In the genomic region with DNA sequence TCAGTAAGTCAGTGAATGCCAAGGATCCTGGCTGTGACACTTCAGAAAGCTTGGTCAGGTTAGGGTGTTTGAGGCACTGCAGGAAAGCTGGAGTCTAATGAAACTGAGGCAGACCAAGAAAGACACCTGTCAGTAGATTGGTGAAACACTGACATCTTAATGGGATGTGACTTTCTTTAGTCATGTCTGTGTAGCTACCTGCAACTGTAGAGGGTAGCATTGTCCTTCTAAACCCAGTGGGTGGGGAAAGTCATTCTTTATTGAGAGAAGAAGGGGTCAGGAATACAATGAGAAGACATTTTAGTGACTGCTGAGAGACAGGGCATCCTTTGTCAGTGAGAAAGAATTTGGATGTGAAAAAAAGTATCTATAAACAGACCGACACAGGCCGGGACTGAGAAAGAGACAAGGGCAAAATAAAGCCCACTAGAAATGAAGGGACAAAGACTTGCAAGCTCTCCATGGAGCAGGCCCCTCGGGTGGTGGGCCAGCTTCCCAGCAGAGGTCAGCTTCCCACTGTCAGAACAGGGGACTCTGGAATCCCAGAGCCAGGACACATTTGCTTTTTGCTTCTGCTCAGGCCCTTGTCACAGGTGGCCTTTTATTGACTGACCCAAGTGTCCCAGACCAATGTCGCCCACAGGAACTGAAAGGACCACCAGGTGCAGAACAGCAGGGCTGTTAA, we compare ENCODE assay signal across 30 cellular contexts.
DNase-seq lines count a peak whose midpoint lies in the region; ATAC-seq, FAIRE-seq and TF ChIP-seq lines count a peak whose summit lies in the region.
"Had no signal": no experiment of that assay in that cellular context is flagged by ENCODE, and none has a peak within 500 bp of the region (broad histone marks: within the 10 kb centered on the region; RNA-seq: fewer than 3 reads in every experiment).

No MANE protein-coding gene starts in this region.

- H3K27ac Mint-ChIP-seq in WTC11: no peak overlapping the region
- H3K27ac Mint-ChIP-seq: activated naive CD4-positive, alpha-beta T cell treated with anti-CD3 and anti-CD28 coated beads, Interleukin-2, amount 50 U/mL, for 72 hours; activated T-helper 17 cell treated with anti-CD3 and anti-CD28 coated beads, Interleukin-2, amount 50 U/mL, for 72 hours; naive B cell had no signal

- H3K79me2 ChIP-seq in HepG2 (ENCODE audit: insufficient read depth, low read length): no peaks in the 10 kb centered on the region

- no peak for TF ChIP-seq POLR2A in HepG2 (IDR thresholded peaks at IDR 0.05; ENCODE audit: insufficient read depth in 1 of 2, low read depth in 2 of 2, low read length in 2 of 2)
- no peak for TF ChIP-seq POLR2A in right lobe of liver (IDR thresholded peaks at IDR 0.05)
- no peak for TF ChIP-seq POLR2A in spleen (IDR thresholded peaks at IDR 0.05)

- H3K4me1 ChIP-seq in HepG2 (ENCODE audit: insufficient read depth, low read length) (no peaks in the 10 kb centered on the region), right lobe of liver (no peaks in the 10 kb centered on the region), spleen (no peaks in the 10 kb centered on the region)
- H3K4me1 ChIP-seq: ascending aorta, upper lobe of left lung had no signal

- no peaks in the 10 kb centered on the region; the same call in 1 of the 2 replicates for H3K36me3 Mint-ChIP-seq in WTC11
- H3K36me3 Mint-ChIP-seq: naive B cell had no signal

- intact Hi-C loops in HepG2 (cut with micrococcal nuclease; ENCODE audit: unreplicated experiment) (no loop called here), right lobe of liver (cut with DNase I) (no loop called here), spleen (cut with DNase I; ENCODE audit: low total_unique reads) (no loop called here)

- H3K27ac ChIP-seq in HepG2 (ENCODE audit: extremely low read length, insufficient read depth, low read length): no peak overlapping the region
- no peak overlapping the region for H3K27ac ChIP-seq in right lobe of liver
- H3K27ac ChIP-seq in spleen: no peak overlapping the region
- H3K27ac ChIP-seq: ascending aorta, C4-2B, PC-9, upper lobe of left lung had no signal

- no peak for FAIRE-seq in HepG2 (lab: Jason Lieb, UNC)
- FAIRE-seq: G401.6, GM18507, H54 had no signal

- no peaks in the 10 kb centered on the region for H4K20me1 ChIP-seq in HepG2 (ENCODE audit: insufficient read depth, low read length)

- H3K27me3 Mint-ChIP-seq in WTC11 (ENCODE audit: low read depth): no peaks in the 10 kb centered on the region
- H3K27me3 Mint-ChIP-seq: central memory CD8-positive, alpha-beta T cell had no signal

- no peaks in the 10 kb centered on the region; a peak in 3 of 5 replicates for H3K27me3 ChIP-seq in HepG2 (ENCODE audit: control insufficient read depth in 1 of 2, insufficient read depth in 2 of 2, low read length in 2 of 2)
- no peaks in the 10 kb centered on the region for H3K27me3 ChIP-seq in right lobe of liver
- no peaks in the 10 kb centered on the region for H3K27me3 ChIP-seq in spleen (replicated peaks in 1 of 7)
- H3K27me3 ChIP-seq: ascending aorta, upper lobe of left lung had no signal

- no peak overlapping the region for H3K9ac ChIP-seq in HepG2 (ENCODE audit: insufficient read depth, low read depth, low read length)

- TF ChIP-seq CTCF in HepG2 (CRISPR knock-in tag; IDR thresholded peaks at IDR 0.05) (0 out of 2 replicates have a peak, but pooled peaks have one; percentile 3), right lobe of liver (IDR thresholded peaks at IDR 0.05) (no peak), WTC11 (IDR thresholded peaks at IDR 0.05) (no peak), spleen (IDR thresholded peaks at IDR 0.05 in 8 of 11, conservative IDR thresholded peaks at IDR 0.05 in 3 of 11) (no peak)

- BruUV-seq in HepG2 (replicated peaks; lab: Mats Ljungman, UMichigan): no TSS peak

- H3K36me3 ChIP-seq in HepG2 (replicated peaks in 1 of 2; ENCODE audit: control insufficient read depth in 1 of 2, insufficient read depth in 2 of 2, low read length in 2 of 2) (no peaks in the 10 kb centered on the region), right lobe of liver (no peaks in the 10 kb centered on the region), spleen (no peaks in the 10 kb centered on the region)
- H3K36me3 ChIP-seq: ascending aorta, upper lobe of left lung had no signal

- ATAC-seq in HepG2: no peak
- ATAC-seq in right lobe of liver: no peak
- peak; percentile 52 for ATAC-seq in WTC11
- ATAC-seq in GM19324 (IDR thresholded peaks at IDR 0.05; ENCODE audit: low FRiP score, unreplicated experiment): no peak
- no peak for ATAC-seq in GM18868 (IDR thresholded peaks at IDR 0.05; ENCODE audit: unreplicated experiment)
- ATAC-seq: activated naive CD4-positive, alpha-beta T cell treated with anti-CD3 and anti-CD28 coated beads, Interleukin-2, amount 50 U/mL, for 72 hours; activated T-helper 17 cell treated with anti-CD3 and anti-CD28 coated beads, Interleukin-2, amount 50 U/mL, for 72 hours; right cardiac atrium had no signal

- no peak overlapping the region for H2AFZ ChIP-seq in HepG2 (ENCODE audit: low read length)
- H2AFZ ChIP-seq: PC-9 had no signal

- in situ Hi-C loops in HepG2 (cut with HindIII; ENCODE audit: extremely low pct_ligation_motif_present, low pct_unique_long_range_greater_than_20kb): no loop called here

- no peaks in the 10 kb centered on the region for H3K9me3 Mint-ChIP-seq in WTC11
- H3K9me3 Mint-ChIP-seq: activated naive CD4-positive, alpha-beta T cell treated with anti-CD3 and anti-CD28 coated beads, Interleukin-2, amount 50 U/mL, for 72 hours; activated T-helper 17 cell treated with anti-CD3 and anti-CD28 coated beads, Interleukin-2, amount 50 U/mL, for 72 hours had no signal

- no peak overlapping the region for H3K4me2 ChIP-seq in HepG2 (ENCODE audit: low read depth, low read length)
- H3K4me2 ChIP-seq: PC-9 had no signal

- WGBS in HepG2 (ENCODE audit: low lambda C conversion rate): 6% methylated on average over 3 of the region's 4 CpGs
- WGBS in right lobe of liver (ENCODE audit: insufficient coverage, low coverage, low lambda C conversion rate, missing lambda C conversion rate): 36% methylated on average over 4 of the region's 4 CpGs
- WGBS in spleen, 5 donors: 50 to 64% (median 54%) methylated on average over 4 of the region's 4 CpGs

- no peak overlapping the region for H3K4me3 Mint-ChIP-seq in WTC11
- H3K4me3 Mint-ChIP-seq: activated T-helper 17 cell treated with anti-CD3 and anti-CD28 coated beads, Interleukin-2, amount 50 U/mL, for 72 hours; central memory CD8-positive, alpha-beta T cell; naive B cell had no signal

- TF ChIP-seq EP300 in HepG2 (IDR thresholded peaks at IDR 0.05; ENCODE audit: low read depth in 2 of 2, low read length in 2 of 2) (no peak), HepG2 (CRISPR knock-in tag; IDR thresholded peaks at IDR 0.05; ENCODE audit: borderline replicate concordance) (no peak)

- POLR2A ChIA-PET in HepG2 (lab: Yijun Ruan, JAX) (no interaction called here), WTC11 (lab: Charles Lee) (no interaction called here)

- H3K4me3 ChIP-seq in HepG2 (replicated peaks in 1 of 3; ENCODE audit: insufficient read depth in 1 of 3, low read depth in 2 of 3, low read length in 3 of 3) (no peak overlapping the region), right lobe of liver (no peak overlapping the region), spleen (no peak overlapping the region)
- H3K4me3 ChIP-seq: ascending aorta, PC-9, upper lobe of left lung had no signal

- TF ChIP-seq RAD21 in HepG2 (CRISPR knock-in tag; IDR thresholded peaks at IDR 0.05): no peak

- no peaks in the 10 kb centered on the region for H3K9me3 ChIP-seq in HepG2 (ENCODE audit: low read length)
- no peaks in the 10 kb centered on the region for H3K9me3 ChIP-seq in right lobe of liver
- H3K9me3 ChIP-seq in spleen: no peaks in the 10 kb centered on the region
- H3K9me3 ChIP-seq: ascending aorta, upper lobe of left lung had no signal

- DNase-seq in HepG2 (ENCODE audit: low spot score) (no peak), right lobe of liver (no peak), WTC11 (ENCODE audit: low spot score) (no peak), medulla oblongata (ENCODE audit: extremely low spot score) (peak; percentile 43), spleen (no peak)
- no peak for DNase-seq in activated T-cell treated with anti-CD3 and anti-CD28 coated beads, Interleukin-2, amount 50 U/mL, for 48 hours
- DNase-seq: ACHN; activated CD4-positive, alpha-beta T cell treated with anti-CD3 and anti-CD28 coated beads for 48 hours; erythroblast; KG1; naive B cell; NCI-H187 treated with DMSO at 0.1 percent for 48 hours; NCI-H345; NCI-H82; PC-9; right cardiac atrium; SIG-M5; stimulated activated CD4-positive, alpha-beta T cell treated with anti-CD3 and anti-CD28 coated beads, Interleukin-15, amount 100 ng/mL, for 24 hours; T-helper 1 cell; upper lobe of left lung had no signal

- CTCF ChIA-PET in HepG2 (lab: Yijun Ruan, JAX; ENCODE audit: low intra/inter-chr PET ratio, low total read pairs) (no interaction called here), WTC11 (lab: Charles Lee) (interaction anchor here (0.6 to 1.9 kb wide), 5 partner anchors 122 to 266 kb away, joined by 3 to 6 read pairs (median 3); no protein-coding TSS in a partner anchor)

- peaks cover 16% of the 10 kb centered on the region for H3K4me1 Mint-ChIP-seq in WTC11
- H3K4me1 Mint-ChIP-seq: activated T-helper 17 cell treated with anti-CD3 and anti-CD28 coated beads, Interleukin-2, amount 50 U/mL, for 72 hours; central memory CD8-positive, alpha-beta T cell; naive B cell had no signal

TF ChIP-seq in HepG2, 621 proteins besides CTCF, POLR2A, EP300 and RAD21 (continues in another document):
- TF ChIP-seq KLF16 (CRISPR knock-in tag; IDR thresholded peaks at IDR 0.05): no peak

TF ChIP-seq in WTC11, 78 proteins besides CTCF, POLR2A, EP300 and RAD21:
- TF ChIP-seq ZNF138 (CRISPR knock-in tag; conservative IDR thresholded peaks at IDR 0.05) (no peak), NFE2L1 (CRISPR knock-in tag; IDR thresholded peaks at IDR 0.05) (no peak), ETV6 (CRISPR knock-in tag; IDR thresholded peaks at IDR 0.05) (no peak), CREM (CRISPR knock-in tag; IDR thresholded peaks at IDR 0.05) (no peak), TCF7 (CRISPR knock-in tag; IDR thresholded peaks at IDR 0.05; ENCODE audit: low read depth) (no peak), ZNF423 (CRISPR knock-in tag; IDR thresholded peaks at IDR 0.05) (0 out of 2 replicates have a peak, but pooled peaks have one; percentile 20)
TF ChIP-seq in WTC11: peak in this region for 1.

Comparison
In these comparisons a context has a peak if more than half of its experiments do, and no peak if none do; other contexts are left out.
1. Of the 50 proteins assayed by ChIP-seq in both HepG2 and WTC11: peak only in HepG2: CTCF; only in WTC11: none; in both: none; in neither: 49.